Comparison of ENCODE assay signal across 1 cellular context in the genomic region with DNA sequence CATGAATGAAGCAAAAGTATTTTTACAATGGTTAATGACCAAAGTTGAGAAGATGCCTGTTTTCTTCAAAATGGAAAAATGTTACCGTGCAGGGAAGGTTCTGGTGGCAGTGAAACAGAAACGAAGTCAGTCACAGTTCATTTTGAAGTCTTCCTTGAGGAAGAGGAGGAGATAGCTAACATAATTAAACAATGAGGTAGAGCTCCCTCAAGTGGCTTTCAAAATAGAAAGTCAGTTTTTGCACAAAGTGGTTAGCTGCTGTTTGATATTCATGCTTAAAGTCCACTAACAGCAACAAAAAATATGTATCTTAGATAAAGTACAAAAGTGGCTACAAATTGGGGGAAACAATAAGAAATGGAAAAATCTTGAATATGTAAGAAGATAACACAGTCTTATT.
TF ChIP-seq lines count a peak whose summit lies in the region.

No MANE protein-coding gene starts in this region.

TF ChIP-seq in GM12878, 131 proteins besides CTCF, POLR2A, EP300 and RAD21 (continued from another document):
- TF ChIP-seq, protein P1, sequence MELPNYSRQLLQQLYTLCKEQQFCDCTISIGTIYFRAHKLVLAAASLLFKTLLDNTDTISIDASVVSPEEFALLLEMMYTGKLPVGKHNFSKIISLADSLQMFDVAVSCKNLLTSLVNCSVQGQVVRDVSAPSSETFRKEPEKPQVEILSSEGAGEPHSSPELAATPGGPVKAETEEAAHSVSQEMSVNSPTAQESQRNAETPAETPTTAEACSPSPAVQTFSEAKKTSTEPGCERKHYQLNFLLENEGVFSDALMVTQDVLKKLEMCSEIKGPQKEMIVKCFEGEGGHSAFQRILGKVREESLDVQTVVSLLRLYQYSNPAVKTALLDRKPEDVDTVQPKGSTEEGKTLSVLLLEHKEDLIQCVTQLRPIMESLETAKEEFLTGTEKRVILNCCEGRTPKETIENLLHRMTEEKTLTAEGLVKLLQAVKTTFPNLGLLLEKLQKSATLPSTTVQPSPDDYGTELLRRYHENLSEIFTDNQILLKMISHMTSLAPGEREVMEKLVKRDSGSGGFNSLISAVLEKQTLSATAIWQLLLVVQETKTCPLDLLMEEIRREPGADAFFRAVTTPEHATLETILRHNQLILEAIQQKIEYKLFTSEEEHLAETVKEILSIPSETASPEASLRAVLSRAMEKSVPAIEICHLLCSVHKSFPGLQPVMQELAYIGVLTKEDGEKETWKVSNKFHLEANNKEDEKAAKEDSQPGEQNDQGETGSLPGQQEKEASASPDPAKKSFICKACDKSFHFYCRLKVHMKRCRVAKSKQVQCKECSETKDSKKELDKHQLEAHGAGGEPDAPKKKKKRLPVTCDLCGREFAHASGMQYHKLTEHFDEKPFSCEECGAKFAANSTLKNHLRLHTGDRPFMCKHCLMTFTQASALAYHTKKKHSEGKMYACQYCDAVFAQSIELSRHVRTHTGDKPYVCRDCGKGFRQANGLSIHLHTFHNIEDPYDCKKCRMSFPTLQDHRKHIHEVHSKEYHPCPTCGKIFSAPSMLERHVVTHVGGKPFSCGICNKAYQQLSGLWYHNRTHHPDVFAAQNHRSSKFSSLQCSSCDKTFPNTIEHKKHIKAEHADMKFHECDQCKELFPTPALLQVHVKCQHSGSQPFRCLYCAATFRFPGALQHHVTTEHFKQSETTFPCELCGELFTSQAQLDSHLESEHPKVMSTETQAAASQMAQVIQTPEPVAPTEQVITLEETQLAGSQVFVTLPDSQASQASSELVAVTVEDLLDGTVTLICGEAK (IDR thresholded peaks at IDR 0.05; ENCODE audit: borderline replicate concordance) = no peak
